ENCODE assay signal across 20 cellular contexts in the genomic region with DNA sequence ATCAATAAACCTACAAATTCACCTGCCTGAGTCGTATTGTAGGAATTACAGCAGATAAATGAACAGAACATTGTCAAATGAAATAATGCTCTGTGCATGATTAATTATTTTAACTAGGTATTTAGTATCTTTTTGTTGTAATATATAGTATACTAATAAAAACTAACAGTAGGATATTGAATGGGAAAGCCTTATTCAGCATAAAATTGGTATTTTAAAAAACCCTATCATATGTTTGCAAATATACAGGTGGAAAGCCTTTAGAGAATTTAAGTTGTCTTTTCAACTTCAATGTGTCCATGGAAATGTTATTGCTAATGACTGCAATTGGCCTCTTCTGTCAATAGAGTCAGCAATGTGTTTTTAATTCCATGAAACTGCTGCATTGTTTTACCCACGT. TPM values are rescaled to one million over a fixed set of nuclear protein-coding genes. Genes with fewer than 3 reads are reported as not detected.
DNase-seq lines count a peak whose midpoint lies in the region; ATAC-seq and TF ChIP-seq lines count a peak whose summit lies in the region.
"Had no signal": no experiment of that assay in that cellular context is flagged by ENCODE, and none has a peak within 500 bp of the region (broad histone marks: within the 10 kb centered on the region; RNA-seq: fewer than 3 reads in every experiment).

No MANE protein-coding gene starts in this region.

- BruUV-seq in Caco-2 (replicated peaks; lab: Mats Ljungman, UMichigan) (no TSS peak), PC-9 (replicated peaks; lab: Mats Ljungman, UMichigan) (no TSS peak)

- POLR2A ChIA-PET in Caco-2 (lab: Charles Lee): interaction anchor here (0.6 kb wide), 1 partner anchor 8 kb away, joined by 5 read pairs; no protein-coding TSS in a partner anchor
- POLR2A ChIA-PET in PC-9 (lab: Charles Lee; ENCODE audit: unreplicated experiment): no interaction called here

- H3K27me3 Mint-ChIP-seq in Caco-2 (ENCODE audit: insufficient read depth, unreplicated experiment): no peaks in the 10 kb centered on the region
- no peaks in the 10 kb centered on the region for H3K27me3 Mint-ChIP-seq in nephron (ENCODE audit: low read depth)
- peaks cover 3 to 8% of the 10 kb centered on the region in 2 donors for H3K27me3 Mint-ChIP-seq in stimulated activated naive B cell treated with anti-CD40 and anti-IgM and Interleukin-4, amounts not matched to agents 10 μg/mL and 1 μg/mL and 100 μg/mL, for 72 hours

- H3K27me3 ChIP-seq in Caco-2 (replicated peaks; ENCODE audit: control insufficient read depth, insufficient read depth, low read length) (no peaks in the 10 kb centered on the region), PC-9 (ENCODE audit: insufficient read depth, low read depth) (no peaks in the 10 kb centered on the region)

- H3K4me3 Mint-ChIP-seq in Caco-2 (ENCODE audit: unreplicated experiment) (no peak overlapping the region), nephron (no peak overlapping the region)
- H3K4me3 Mint-ChIP-seq in stimulated activated naive B cell treated with anti-CD40 and anti-IgM and Interleukin-4, amounts not matched to agents 10 μg/mL and 1 μg/mL and 100 μg/mL, for 72 hours: no peak overlapping the region
- H3K4me3 Mint-ChIP-seq: CD4-positive, alpha-beta memory T cell had no signal

- ATAC-seq in stimulated activated naive B cell treated with anti-CD40 and anti-IgM and Interleukin-4, amounts not matched to agents 10 μg/mL and 1 μg/mL and 100 μg/mL, for 72 hours (replicated peaks): no peak
- no peak for ATAC-seq in GM19463 (IDR thresholded peaks at IDR 0.05; ENCODE audit: unreplicated experiment)
- ATAC-seq: GM12878 had no signal

- H3K4me2 ChIP-seq in PC-9: no peak overlapping the region

- no peaks in the 10 kb centered on the region for H3F3A ChIP-seq in PC-9 (ENCODE audit: insufficient read depth, low read depth)

- 0 out of 2 replicates have a peak overlapping the region, but pooled peaks have one; percentile 16 for H2AFZ ChIP-seq in PC-9

- H3K27ac Mint-ChIP-seq in Caco-2 (ENCODE audit: unreplicated experiment) (peak overlapping the region; percentile 53), nephron (peak overlapping the region in 2 of 3 experiments; percentile 7 to 32)
- H3K27ac Mint-ChIP-seq in stimulated activated naive B cell treated with anti-CD40 and anti-IgM and Interleukin-4, amounts not matched to agents 10 μg/mL and 1 μg/mL and 100 μg/mL, for 72 hours: no peak overlapping the region

- H3K9me3 Mint-ChIP-seq in Caco-2 (ENCODE audit: unreplicated experiment) (no peaks in the 10 kb centered on the region), nephron (no peaks in the 10 kb centered on the region)
- no peaks in the 10 kb centered on the region for H3K9me3 Mint-ChIP-seq in stimulated activated naive B cell treated with anti-CD40 and anti-IgM and Interleukin-4, amounts not matched to agents 10 μg/mL and 1 μg/mL and 100 μg/mL, for 72 hours

- H4K20me1 ChIP-seq in PC-9 (ENCODE audit: insufficient read depth): no peaks in the 10 kb centered on the region

- peaks cover 53% of the 10 kb centered on the region for H3K4me1 ChIP-seq in Caco-2
- H3K4me1 ChIP-seq in PC-9 (replicated peaks; ENCODE audit: insufficient read depth): no peaks in the 10 kb centered on the region

- H3K9me3 ChIP-seq in Caco-2 (no peaks in the 10 kb centered on the region), PC-9 (ENCODE audit: insufficient read depth, low read depth) (no peaks in the 10 kb centered on the region)
- H3K9me3 ChIP-seq: HAP-1 had no signal

- H3K36me3 Mint-ChIP-seq in Caco-2 (ENCODE audit: insufficient read depth, unreplicated experiment) (no peaks in the 10 kb centered on the region), nephron (ENCODE audit: low read depth) (no peaks in the 10 kb centered on the region)
- no peaks in the 10 kb centered on the region for H3K36me3 Mint-ChIP-seq in stimulated activated naive B cell treated with anti-CD40 and anti-IgM and Interleukin-4, amounts not matched to agents 10 μg/mL and 1 μg/mL and 100 μg/mL, for 72 hours
- H3K36me3 Mint-ChIP-seq: CD4-positive, alpha-beta memory T cell had no signal

- no peak overlapping the region for H3K27ac ChIP-seq in PC-9
- H3K27ac ChIP-seq: 22Rv1 had no signal

- H3K4me1 Mint-ChIP-seq in Caco-2 (ENCODE audit: low read depth, unreplicated experiment) (peaks cover 38% of the 10 kb centered on the region), nephron (peaks cover 19% of the 10 kb centered on the region)
- peaks cover 7 to 31% of the 10 kb centered on the region in 2 donors for H3K4me1 Mint-ChIP-seq in stimulated activated naive B cell treated with anti-CD40 and anti-IgM and Interleukin-4, amounts not matched to agents 10 μg/mL and 1 μg/mL and 100 μg/mL, for 72 hours

- no peak overlapping the region for H3K4me3 ChIP-seq in Caco-2 (ENCODE audit: low read depth, low read length)
- H3K4me3 ChIP-seq in PC-9: no peak overlapping the region
- H3K4me3 ChIP-seq: GM12878, HAP-1 had no signal

- intact Hi-C loops in Caco-2 (cut with micrococcal nuclease; ENCODE audit: unreplicated experiment) (loop anchor here (2.0 kb wide), 1 partner anchor 40 kb away; a partner anchor contains a TSS), PC-9 (cut with micrococcal nuclease; ENCODE audit: unreplicated experiment) (loop anchor here (5.0 kb wide), 1 partner anchor 40 kb away; a partner anchor contains a TSS)

- DNase-seq in NCI-H748 (lab: John Stamatoyannopoulos, UW; ENCODE audit: unreplicated experiment) (peak; percentile 1), NCI-H748 treated with DMSO at 0.1 percent for 48 hours (lab: John Stamatoyannopoulos, UW) (no peak), Caco-2 (no peak), PC-9 (no peak), NCI-H2227 (lab: John Stamatoyannopoulos, UW; ENCODE audit: unreplicated experiment) (no peak)
- DNase-seq in stimulated activated naive B cell treated with anti-CD40 and anti-IgM and Interleukin-4, amounts not matched to agents 10 μg/mL and 1 μg/mL and 100 μg/mL, for 72 hours: no peak
- DNase-seq: ACHN; C1 segment of cervical spinal cord; CD4-positive, alpha-beta memory T cell; COR-L47; DMS 273 treated with DMSO at 0.1 percent for 48 hours; DMS79; EL; GDM1; GOT3 had no signal

- no peaks in the 10 kb centered on the region for H3K79me2 ChIP-seq in PC-9 (ENCODE audit: low read depth)

- no peaks in the 10 kb centered on the region for H3K9me2 ChIP-seq in PC-9 (ENCODE audit: insufficient read depth)

- no peak for TF ChIP-seq CTCF in Caco-2 (IDR thresholded peaks at IDR 0.05; ENCODE audit: insufficient read depth in 1 of 2, low read depth in 1 of 2, low read length in 1 of 2, severe bottlenecking in 1 of 2, unreplicated experiment in 1 of 2)
- no peak for TF ChIP-seq CTCF in PC-9 (conservative IDR thresholded peaks at IDR 0.05)
- no peak for TF ChIP-seq CTCF in nephron (IDR thresholded peaks at IDR 0.05; ENCODE audit: unreplicated experiment in 3 of 3)

- CTCF ChIA-PET in Caco-2 (lab: Charles Lee) (interaction anchor here (0.7 kb wide), 1 partner anchor 41 kb away, joined by 3 read pairs; a partner anchor contains a TSS), PC-9 (lab: Charles Lee) (no interaction called here)

- H3K36me3 ChIP-seq in Caco-2 (ENCODE audit: control insufficient read depth, insufficient read depth, low read length) (no peaks in the 10 kb centered on the region), PC-9 (ENCODE audit: low read depth) (no peaks in the 10 kb centered on the region)
- H3K36me3 ChIP-seq: HAP-1 had no signal

RNA-seq across cellular contexts. Expression of a gene that starts 40.8 kb away (rescaled TPM):
- 140 and 149 TPM in 2 replicates for total RNA-seq in Caco-2 (2022)
- total RNA-seq in PC-9 (2021): 41.6 and 43.5 TPM in 2 replicates
